In genomic region chr3:127764841-127765362, GRCh38 we compare ENCODE assay signal across 1 cellular context.
TF ChIP-seq lines count a peak whose summit lies in the region.

No MANE protein-coding gene starts in this region.

TF ChIP-seq in GM12878, 131 proteins besides CTCF, POLR2A, EP300 and RAD21 (continued from another document and continues in another):
- TF ChIP-seq NR2C2 (IDR thresholded peaks at IDR 0.05; ENCODE audit: borderline replicate concordance, control insufficient read depth, insufficient read length, low read depth) (no peak), ZZZ3 (IDR thresholded peaks at IDR 0.05; ENCODE audit: control insufficient read depth, insufficient read length, low read depth) (no peak), NR2C1 (IDR thresholded peaks at IDR 0.05) (no peak), KAT2A (conservative IDR thresholded peaks at IDR 0.05; ENCODE audit: control insufficient read depth, low read depth, low read length) (no peak), RCOR1 (conservative IDR thresholded peaks at IDR 0.05; ENCODE audit: low read depth, low read length) (no peak), NKRF (conservative IDR thresholded peaks at IDR 0.05) (no peak), ZBTB33 (IDR thresholded peaks at IDR 0.05) (no peak), SMARCA5 (IDR thresholded peaks at IDR 0.05) (no peak), NRF1 (conservative IDR thresholded peaks at IDR 0.05; ENCODE audit: low read depth, low read length) (no peak), DPF2 (IDR thresholded peaks at IDR 0.05) (no peak), MXI1 (IDR thresholded peaks at IDR 0.05; ENCODE audit: low read depth, low read length) (no peak), SMAD5 (IDR thresholded peaks at IDR 0.05; ENCODE audit: low read depth) (no peak), STAT3 (IDR thresholded peaks at IDR 0.05; ENCODE audit: low read depth, low read length) (no peak), ATF3 (IDR thresholded peaks at IDR 0.05; ENCODE audit: borderline replicate concordance, extremely low read depth, low read depth, low read length) (no peak), POU2F2 (IDR thresholded peaks at IDR 0.05; ENCODE audit: borderline replicate concordance, low read depth, low read length) (no peak), HSF1 (IDR thresholded peaks at IDR 0.05; ENCODE audit: low read depth, low read length) (no peak), ELK1 (IDR thresholded peaks at IDR 0.05; ENCODE audit: low read depth, low read length) (no peak), YBX1 (IDR thresholded peaks at IDR 0.05) (no peak), JUND (IDR thresholded peaks at IDR 0.05; ENCODE audit: low read depth, low read length) (no peak), RUNX3 (IDR thresholded peaks at IDR 0.05; ENCODE audit: low read length) (peak; percentile 81), ZNF217 (IDR thresholded peaks at IDR 0.05) (no peak; the same call in 1 of the 2 replicates), ESRRA (IDR thresholded peaks at IDR 0.05; ENCODE audit: low read length) (no peak), CHD4 (IDR thresholded peaks at IDR 0.05) (no peak), PKNOX1 (IDR thresholded peaks at IDR 0.05) (no peak), USF2 (IDR thresholded peaks at IDR 0.05; ENCODE audit: borderline replicate concordance, low read depth, low read length) (no peak), HDAC6 (IDR thresholded peaks at IDR 0.05; ENCODE audit: unreplicated experiment) (no peak), MEF2A (IDR thresholded peaks at IDR 0.05; ENCODE audit: insufficient read depth, low read depth, low read length) (peak; percentile 95), BRCA1 (IDR thresholded peaks at IDR 0.05; ENCODE audit: low read depth, low read length) (no peak), SIX5 (IDR thresholded peaks at IDR 0.05; ENCODE audit: low read depth, low read length, severe bottlenecking) (no peak), PBX3 (IDR thresholded peaks at IDR 0.05; ENCODE audit: insufficient replicate concordance, low read depth, low read length) (no peak), PML (IDR thresholded peaks at IDR 0.05; ENCODE audit: low read length) (no peak), PAX8 (IDR thresholded peaks at IDR 0.05) (no peak), EGR1 (IDR thresholded peaks at IDR 0.05; ENCODE audit: borderline replicate concordance in 1 of 2, low read depth in 2 of 2, low read length in 2 of 2) (no peak), RELB (IDR thresholded peaks at IDR 0.05; ENCODE audit: low read depth) (no peak), TARDBP (IDR thresholded peaks at IDR 0.05; ENCODE audit: borderline replicate concordance) (no peak), TCF3 (IDR thresholded peaks at IDR 0.05; ENCODE audit: borderline replicate concordance, insufficient read depth, low read depth, low read length) (no peak), KLF5 (IDR thresholded peaks at IDR 0.05; ENCODE audit: partially characterized antibody) (no peak), ZNF24 (IDR thresholded peaks at IDR 0.05) (no peak), POLR2AphosphoS5 (IDR thresholded peaks at IDR 0.05; ENCODE audit: low read length) (no peak), E2F4 (IDR thresholded peaks at IDR 0.05; ENCODE audit: low read depth, low read length) (no peak), MTA3 (IDR thresholded peaks at IDR 0.05; ENCODE audit: borderline replicate concordance, low read length) (no peak), BCL11A (IDR thresholded peaks at IDR 0.05; ENCODE audit: low read depth, low read length) (peak; percentile 27; the same call in 1 of the 2 replicates), TCF12 (IDR thresholded peaks at IDR 0.05; ENCODE audit: low read depth, low read length) (no peak), SRF (IDR thresholded peaks at IDR 0.05; ENCODE audit: low read depth in 2 of 2, low read length in 2 of 2) (no peak), E4F1 (IDR thresholded peaks at IDR 0.05; ENCODE audit: borderline replicate concordance, partially characterized antibody) (no peak), REST (IDR thresholded peaks at IDR 0.05; ENCODE audit: low read depth, low read length) (no peak)
